14 cellular contexts compared by ENCODE assay signal in genomic region chr11:10638285-10638684, GRCh38. TPM values are rescaled to one million over a fixed set of nuclear protein-coding genes. Genes with fewer than 3 reads are reported as not detected.
DNase-seq lines count a peak whose midpoint lies in the region; FAIRE-seq and TF ChIP-seq lines count a peak whose summit lies in the region.
"Had no signal": no experiment of that assay in that cellular context is flagged by ENCODE, and none has a peak within 500 bp of the region (broad histone marks: within the 10 kb centered on the region; RNA-seq: fewer than 3 reads in every experiment).

No MANE protein-coding gene starts in this region.

- H3K27ac Mint-ChIP-seq in astrocyte (ENCODE audit: unreplicated experiment) = no peak overlapping the region
- H3K27ac Mint-ChIP-seq: activated CD8-positive, alpha-beta T cell treated with anti-CD3 and anti-CD28 coated beads, Interleukin-2, amount 10 ng/mL, durations not matched to agents 7 days and 5 days; CD4-positive, CD25-positive, alpha-beta regulatory T cell; memory B cell; progenitor cell of endocrine pancreas had no signal

- H3K9me3 ChIP-seq in astrocyte (ENCODE audit: insufficient read depth, low read depth, low read length) = no peaks in the 10 kb centered on the region
- no peaks in the 10 kb centered on the region for H3K9me3 ChIP-seq in neuron (ENCODE audit: low read length)

- H2AFZ ChIP-seq in astrocyte (ENCODE audit: low read depth, low read length) = no peak overlapping the region
- H2AFZ ChIP-seq in neuron (ENCODE audit: low read depth, low read length) = peak overlapping the region; percentile 56

- no peak overlapping the region for H3K27ac ChIP-seq in astrocyte (ENCODE audit: low read depth, low read length)
- H3K27ac ChIP-seq: SK-N-MC had no signal

- H3K4me1 ChIP-seq in astrocyte (ENCODE audit: insufficient read depth, low read length) (peaks cover 13% of the 10 kb centered on the region), neuron (ENCODE audit: insufficient read depth, low read length) (peaks cover 35% of the 10 kb centered on the region)

- H3K27me3 Mint-ChIP-seq in astrocyte (ENCODE audit: low read depth, unreplicated experiment) = peaks cover 16% of the 10 kb centered on the region
- H3K27me3 Mint-ChIP-seq: CD4-positive, CD25-positive, alpha-beta regulatory T cell; memory B cell; progenitor cell of endocrine pancreas had no signal

- H4K20me1 ChIP-seq in astrocyte (ENCODE audit: insufficient read depth, low read length) = no peaks in the 10 kb centered on the region

- H3K9ac ChIP-seq in astrocyte (ENCODE audit: low read length) = no peak overlapping the region

- no peak overlapping the region for H3K4me3 ChIP-seq in astrocyte (ENCODE audit: insufficient read depth, low read depth, low read length)
- H3K4me3 ChIP-seq in fibroblast of mammary gland (ENCODE audit: control insufficient read depth, low read depth, low read length) = no peak overlapping the region
- H3K4me3 ChIP-seq in neuron (ENCODE audit: low read length) = peak overlapping the region; percentile 12
- H3K4me3 ChIP-seq: SK-N-MC had no signal

- peak; percentile 78 for DNase-seq in astrocyte (ENCODE audit: low read depth)
- DNase-seq in fibroblast of mammary gland (ENCODE audit: low read depth) = peak; percentile 73
- peak; percentile 32 for DNase-seq in ureter (ENCODE audit: low spot score)
- no peak for DNase-seq in Kasumi-1 (lab: John Stamatoyannopoulos, UW)
- DNase-seq in GM12892 (ENCODE audit: insufficient read length) = no peak
- no peak for DNase-seq in activated CD4-positive, alpha-beta T cell treated with anti-CD3 and anti-CD28 coated beads for 1 hour
- DNase-seq: activated CD8-positive, alpha-beta T cell treated with anti-CD3 and anti-CD28 coated beads, Interleukin-2, amount 10 ng/mL, durations not matched to agents 7 days and 5 days; CD4-positive, CD25-positive, alpha-beta regulatory T cell; NCI-H345 had no signal

- peak overlapping the region; percentile 5 for H3K4me2 ChIP-seq in astrocyte (ENCODE audit: low read length)

- FAIRE-seq in astrocyte (lab: Jason Lieb, UNC) (no peak), GM12892 (lab: Jason Lieb, UNC) (no peak)

- no peak for TF ChIP-seq POLR2A in GM12892 (IDR thresholded peaks at IDR 0.05; ENCODE audit: low read depth, low read length)

- H3K27me3 ChIP-seq in astrocyte (ENCODE audit: insufficient read depth, low read length) (no peaks in the 10 kb centered on the region), neuron (ENCODE audit: insufficient read depth, low read length) (no peaks in the 10 kb centered on the region)

- TF ChIP-seq CTCF in astrocyte (IDR thresholded peaks at IDR 0.05; ENCODE audit: insufficient read depth, low read depth, low read length) (no peak), fibroblast of mammary gland (conservative IDR thresholded peaks at IDR 0.05; ENCODE audit: control insufficient read depth, insufficient read depth, low read depth, low read length) (no peak)

- peaks cover 4% of the 10 kb centered on the region for H3K36me3 Mint-ChIP-seq in astrocyte (ENCODE audit: low read depth, unreplicated experiment)
- H3K36me3 Mint-ChIP-seq: CD4-positive, CD25-positive, alpha-beta regulatory T cell had no signal

- H3K79me2 ChIP-seq in astrocyte (ENCODE audit: insufficient read depth, low read length) = no peaks in the 10 kb centered on the region

- H3K4me3 Mint-ChIP-seq in astrocyte (ENCODE audit: unreplicated experiment) = no peak overlapping the region
- H3K4me3 Mint-ChIP-seq: activated CD8-positive, alpha-beta T cell treated with anti-CD3 and anti-CD28 coated beads, Interleukin-2, amount 10 ng/mL, durations not matched to agents 7 days and 5 days; CD4-positive, CD25-positive, alpha-beta regulatory T cell; memory B cell had no signal

- H3K9me3 Mint-ChIP-seq in astrocyte (ENCODE audit: unreplicated experiment) = peaks cover 1% of the 10 kb centered on the region
- H3K9me3 Mint-ChIP-seq: CD4-positive, CD25-positive, alpha-beta regulatory T cell; memory B cell had no signal

- H3K36me3 ChIP-seq in astrocyte (ENCODE audit: insufficient read depth, low read length) (no peaks in the 10 kb centered on the region), neuron (ENCODE audit: insufficient read depth, low read length) (no peaks in the 10 kb centered on the region)

- H3K4me1 Mint-ChIP-seq in astrocyte (ENCODE audit: low read depth, unreplicated experiment) = peaks cover 11% of the 10 kb centered on the region
- H3K4me1 Mint-ChIP-seq: CD4-positive, CD25-positive, alpha-beta regulatory T cell had no signal

RNA-seq across cellular contexts. Expression of gene IRAG1, which starts 55.3 kb away (rescaled TPM):
- total RNA-seq in astrocyte (3.7 and 5.4 TPM in 2 replicates), ureter (75.5 TPM)
- not detected for polyA plus RNA-seq in GM12892 (2012; ENCODE audit: missing spikeins)
- total RNA-seq: activated CD8-positive, alpha-beta T cell treated with anti-CD3 and anti-CD28 coated beads, Interleukin-2, amount 10 ng/mL, durations not matched to agents 7 days and 5 days; CD4-positive, CD25-positive, alpha-beta regulatory T cell; epithelial cell of proximal tubule had no signal
- polyA plus RNA-seq: CD4-positive, CD25-positive, alpha-beta regulatory T cell had no signal

Comparison
In these comparisons a context has a peak if more than half of its experiments do, and no peak if none do; other contexts are left out.
1. DNase-seq: peak in astrocyte (single experiment), fibroblast of mammary gland (single experiment) and ureter (single experiment); none in Kasumi-1 (0 of 2), GM12892 (single experiment) and activated CD4-positive, alpha-beta T cell treated with anti-CD3 and anti-CD28 coated beads for 1 hour (single experiment).
2. RNA of gene IRAG1, which starts 55.3 kb away (total RNA-seq): 75.5 TPM in ureter (single experiment); 3.7 to 5.4 TPM in astrocyte; every median in the first group is over 10 times any median in the second.